22 cellular contexts compared by ENCODE assay signal in the genomic region with DNA sequence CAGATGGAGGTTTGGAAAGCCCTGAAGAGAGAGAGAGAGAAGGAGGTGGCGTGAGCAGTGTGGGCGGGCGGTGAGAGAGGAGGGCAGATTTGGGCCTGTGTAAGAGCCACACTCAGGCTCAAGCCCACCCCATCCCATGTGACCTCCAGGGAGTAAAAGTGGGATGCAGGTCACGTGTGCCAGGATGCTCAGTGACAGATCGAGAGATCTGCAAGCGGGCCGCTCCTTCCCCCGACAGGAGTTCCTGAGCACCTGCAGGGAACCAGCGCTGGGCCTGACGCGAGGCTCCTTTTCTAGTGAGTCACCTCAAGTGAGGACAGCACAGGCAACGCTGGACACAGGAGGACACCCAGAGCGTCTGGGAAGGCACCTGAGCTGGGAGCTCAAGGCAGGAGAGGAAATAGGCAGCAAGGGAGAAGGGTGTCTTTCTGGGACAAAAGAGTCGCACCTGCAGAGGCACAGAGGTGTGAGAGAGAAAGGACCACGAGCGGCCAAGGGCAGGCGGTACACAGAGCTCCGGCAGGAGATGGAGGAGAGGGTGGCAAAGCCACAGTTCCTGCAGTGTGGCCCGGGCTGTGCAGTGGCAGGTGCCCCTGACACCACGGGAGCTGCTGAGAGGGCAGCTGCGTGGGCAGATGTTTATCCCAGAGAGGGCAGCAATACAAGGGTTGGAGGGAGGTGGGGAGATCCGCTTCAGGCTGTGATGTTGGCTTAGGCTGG.
"Had no signal": no experiment of that assay in that cellular context is flagged by ENCODE, and none has a peak within 500 bp of the region (broad histone marks: within the 10 kb centered on the region; RNA-seq: fewer than 3 reads in every experiment).

No MANE protein-coding gene starts in this region.

- H3K27ac ChIP-seq: dorsolateral prefrontal cortex, foreskin keratinocyte, hepatocyte, left ventricle myocardium inferior, ovary, right atrium auricular region, sigmoid colon, skin epidermis, thoracic aorta, transverse colon had no signal

- DNase-seq: cortex of kidney; dorsolateral prefrontal cortex; effector CD8-positive, alpha-beta T cell; foreskin keratinocyte; kidney; left cardiac atrium; left ventricle myocardium inferior; mucosa of descending colon; naive thymus-derived CD8-positive, alpha-beta T cell; nucleus accumbens; ovary; sigmoid colon; stimulated activated CD4-positive, alpha-beta T cell treated with anti-CD3 and anti-CD28 coated beads, Interleukin-2, amount 100 ng/mL, for 24 hours; stimulated activated CD4-positive, alpha-beta T cell treated with anti-CD3 and anti-CD28 coated beads, Interleukin-4, amount 100 ng/mL, for 4 hours; stimulated activated naive B cell treated with anti-CD40 and anti-IgM and Interleukin-4, amounts not matched to agents 10 μg/mL and 1 μg/mL and 100 μg/mL, for 72 hours; stimulated activated naive CD8-positive, alpha-beta T cell treated with anti-CD3 and anti-CD28 coated beads, Interleukin-15, amount 100 ng/mL, for 72 hours; transverse colon had no signal

- H3K27ac Mint-ChIP-seq: stimulated activated naive B cell treated with anti-CD40 and anti-IgM and Interleukin-4, amounts not matched to agents 10 μg/mL and 1 μg/mL and 100 μg/mL, for 72 hours had no signal

- H3K36me3 ChIP-seq: left ventricle myocardium inferior, ovary, right atrium auricular region, sigmoid colon, thoracic aorta, transverse colon had no signal

- H3K4me3 ChIP-seq: dorsolateral prefrontal cortex, hepatocyte, left ventricle myocardium inferior, lung, mucosa of descending colon, ovary, right atrium auricular region, sigmoid colon, skin epidermis, thoracic aorta, transverse colon had no signal

- ATAC-seq: foreskin keratinocyte; left cardiac atrium; mucosa of descending colon; naive thymus-derived CD8-positive, alpha-beta T cell; stimulated activated naive B cell treated with anti-CD40 and anti-IgM and Interleukin-4, amounts not matched to agents 10 μg/mL and 1 μg/mL and 100 μg/mL, for 72 hours; stimulated activated naive CD8-positive, alpha-beta T cell treated with anti-CD3 and anti-CD28 coated beads, Interleukin-15, amount 100 ng/mL, for 72 hours had no signal

- H3K27me3 ChIP-seq: foreskin keratinocyte, hepatocyte, ovary, right atrium auricular region, transverse colon had no signal

- H3K36me3 Mint-ChIP-seq: naive thymus-derived CD8-positive, alpha-beta T cell had no signal

- H3K4me1 ChIP-seq: foreskin keratinocyte, left ventricle myocardium inferior, right atrium auricular region, sigmoid colon, transverse colon had no signal

- H3K4me3 Mint-ChIP-seq: naive thymus-derived CD8-positive, alpha-beta T cell; stimulated activated naive B cell treated with anti-CD40 and anti-IgM and Interleukin-4, amounts not matched to agents 10 μg/mL and 1 μg/mL and 100 μg/mL, for 72 hours; stimulated activated naive CD8-positive, alpha-beta T cell treated with anti-CD3 and anti-CD28 coated beads, Interleukin-15, amount 100 ng/mL, for 72 hours had no signal

- H3K9me3 Mint-ChIP-seq: stimulated activated naive CD8-positive, alpha-beta T cell treated with anti-CD3 and anti-CD28 coated beads, Interleukin-15, amount 100 ng/mL, for 72 hours had no signal

- H3K9me3 ChIP-seq: mucosa of descending colon, ovary, right atrium auricular region, sigmoid colon, thoracic aorta, transverse colon had no signal

- H3K4me1 Mint-ChIP-seq: naive thymus-derived CD8-positive, alpha-beta T cell; stimulated activated naive B cell treated with anti-CD40 and anti-IgM and Interleukin-4, amounts not matched to agents 10 μg/mL and 1 μg/mL and 100 μg/mL, for 72 hours; stimulated activated naive CD8-positive, alpha-beta T cell treated with anti-CD3 and anti-CD28 coated beads, Interleukin-15, amount 100 ng/mL, for 72 hours had no signal
